1 cellular context compared by ENCODE assay signal in genomic region chr11:289706-290620, GRCh38.
TF ChIP-seq lines count a peak whose summit lies in the region.

No MANE protein-coding gene starts in this region.

TF ChIP-seq in K562, 482 proteins besides CTCF, POLR2A, EP300 and RAD21:
- TF ChIP-seq HNRNPH1 (optimal IDR thresholded peaks at IDR 0.05; ENCODE audit: low read depth, low read length) = no peak
- TF ChIP-seq, protein P1, sequence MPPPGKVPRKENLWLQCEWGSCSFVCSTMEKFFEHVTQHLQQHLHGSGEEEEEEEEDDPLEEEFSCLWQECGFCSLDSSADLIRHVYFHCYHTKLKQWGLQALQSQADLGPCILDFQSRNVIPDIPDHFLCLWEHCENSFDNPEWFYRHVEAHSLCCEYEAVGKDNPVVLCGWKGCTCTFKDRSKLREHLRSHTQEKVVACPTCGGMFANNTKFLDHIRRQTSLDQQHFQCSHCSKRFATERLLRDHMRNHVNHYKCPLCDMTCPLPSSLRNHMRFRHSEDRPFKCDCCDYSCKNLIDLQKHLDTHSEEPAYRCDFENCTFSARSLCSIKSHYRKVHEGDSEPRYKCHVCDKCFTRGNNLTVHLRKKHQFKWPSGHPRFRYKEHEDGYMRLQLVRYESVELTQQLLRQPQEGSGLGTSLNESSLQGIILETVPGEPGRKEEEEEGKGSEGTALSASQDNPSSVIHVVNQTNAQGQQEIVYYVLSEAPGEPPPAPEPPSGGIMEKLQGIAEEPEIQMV (tag; conservative IDR thresholded peaks at IDR 0.05; ENCODE audit: low read depth) = no peak
- TF ChIP-seq GTF2B (IDR thresholded peaks at IDR 0.05; ENCODE audit: extremely low read depth, insufficient read length) = no peak
- TF ChIP-seq RBM14 (IDR thresholded peaks at IDR 0.05; ENCODE audit: borderline replicate concordance, insufficient read depth, low read depth, low read length) = 0 out of 2 replicates have a peak, but pooled peaks have one; percentile 33
- TF ChIP-seq NELFE (IDR thresholded peaks at IDR 0.05; ENCODE audit: insufficient read depth, insufficient read length) = no peak
- TF ChIP-seq RBFOX2 (IDR thresholded peaks at IDR 0.05; ENCODE audit: low read depth, low read length) = 0 out of 2 replicates have a peak, but pooled peaks have one; percentile 43
- TF ChIP-seq, protein P2, sequence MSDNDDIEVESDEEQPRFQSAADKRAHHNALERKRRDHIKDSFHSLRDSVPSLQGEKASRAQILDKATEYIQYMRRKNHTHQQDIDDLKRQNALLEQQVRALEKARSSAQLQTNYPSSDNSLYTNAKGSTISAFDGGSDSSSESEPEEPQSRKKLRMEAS (CRISPR knock-in tag; IDR thresholded peaks at IDR 0.05) = peak; percentile 30; the same call in 1 of the 2 replicates
- no peak for TF ChIP-seq NCOA4 (IDR thresholded peaks at IDR 0.05; ENCODE audit: partially characterized antibody)
- TF ChIP-seq MCM3 (IDR thresholded peaks at IDR 0.05) = no peak
- TF ChIP-seq GABPA (tag; conservative IDR thresholded peaks at IDR 0.05; ENCODE audit: low read depth) = no peak
- TF ChIP-seq NFIC (IDR thresholded peaks at IDR 0.05) = no peak
- TF ChIP-seq POLR2G (IDR thresholded peaks at IDR 0.05; ENCODE audit: low read depth, low read length) = peak; percentile 21; the same call in 1 of the 2 replicates
- no peak for TF ChIP-seq SMAD1 (IDR thresholded peaks at IDR 0.05; ENCODE audit: low read depth, low read length, partially characterized antibody)
- TF ChIP-seq HMGN3 (IDR thresholded peaks at IDR 0.05; ENCODE audit: borderline replicate concordance, extremely low read depth, insufficient read length, low read depth, low read length) = peak; percentile 5
- TF ChIP-seq ZNF561 (CRISPR knock-in tag; conservative IDR thresholded peaks at IDR 0.05) = no peak
- TF ChIP-seq PTBP1 (IDR thresholded peaks at IDR 0.05; ENCODE audit: low read depth, low read length) = no peak
- no peak for TF ChIP-seq ELF4 (CRISPR knock-in tag; IDR thresholded peaks at IDR 0.05)
- no peak for TF ChIP-seq ZMIZ1 (IDR thresholded peaks at IDR 0.05; ENCODE audit: low read depth in 2 of 2, low read length in 2 of 2)
- no peak for TF ChIP-seq NFXL1 (CRISPR knock-in tag; IDR thresholded peaks at IDR 0.05)
- no peak for TF ChIP-seq STAT5B (CRISPR knock-in tag; IDR thresholded peaks at IDR 0.05)
- TF ChIP-seq POLR2AphosphoS5 (IDR thresholded peaks at IDR 0.05; ENCODE audit: control insufficient read depth, insufficient read depth, low read depth, low read length) = no peak
- no peak for TF ChIP-seq ADNP (tag; IDR thresholded peaks at IDR 0.05)
- TF ChIP-seq ZNF146 (CRISPR knock-in tag; IDR thresholded peaks at IDR 0.05; ENCODE audit: unreplicated experiment) = no peak
- TF ChIP-seq XRCC3 (IDR thresholded peaks at IDR 0.05) = no peak
- TF ChIP-seq, protein P3, sequence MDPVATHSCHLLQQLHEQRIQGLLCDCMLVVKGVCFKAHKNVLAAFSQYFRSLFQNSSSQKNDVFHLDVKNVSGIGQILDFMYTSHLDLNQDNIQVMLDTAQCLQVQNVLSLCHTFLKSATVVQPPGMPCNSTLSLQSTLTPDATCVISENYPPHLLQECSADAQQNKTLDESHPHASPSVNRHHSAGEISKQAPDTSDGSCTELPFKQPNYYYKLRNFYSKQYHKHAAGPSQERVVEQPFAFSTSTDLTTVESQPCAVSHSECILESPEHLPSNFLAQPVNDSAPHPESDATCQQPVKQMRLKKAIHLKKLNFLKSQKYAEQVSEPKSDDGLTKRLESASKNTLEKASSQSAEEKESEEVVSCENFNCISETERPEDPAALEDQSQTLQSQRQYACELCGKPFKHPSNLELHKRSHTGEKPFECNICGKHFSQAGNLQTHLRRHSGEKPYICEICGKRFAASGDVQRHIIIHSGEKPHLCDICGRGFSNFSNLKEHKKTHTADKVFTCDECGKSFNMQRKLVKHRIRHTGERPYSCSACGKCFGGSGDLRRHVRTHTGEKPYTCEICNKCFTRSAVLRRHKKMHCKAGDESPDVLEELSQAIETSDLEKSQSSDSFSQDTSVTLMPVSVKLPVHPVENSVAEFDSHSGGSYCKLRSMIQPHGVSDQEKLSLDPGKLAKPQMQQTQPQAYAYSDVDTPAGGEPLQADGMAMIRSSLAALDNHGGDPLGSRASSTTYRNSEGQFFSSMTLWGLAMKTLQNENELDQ (CRISPR knock-in tag; IDR thresholded peaks at IDR 0.05; ENCODE audit: borderline replicate concordance) = no peak
- TF ChIP-seq, protein P4, sequence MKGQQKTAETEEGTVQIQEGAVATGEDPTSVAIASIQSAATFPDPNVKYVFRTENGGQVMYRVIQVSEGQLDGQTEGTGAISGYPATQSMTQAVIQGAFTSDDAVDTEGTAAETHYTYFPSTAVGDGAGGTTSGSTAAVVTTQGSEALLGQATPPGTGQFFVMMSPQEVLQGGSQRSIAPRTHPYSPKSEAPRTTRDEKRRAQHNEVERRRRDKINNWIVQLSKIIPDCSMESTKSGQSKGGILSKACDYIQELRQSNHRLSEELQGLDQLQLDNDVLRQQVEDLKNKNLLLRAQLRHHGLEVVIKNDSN (CRISPR knock-in tag; IDR thresholded peaks at IDR 0.05) = 0 out of 2 replicates have a peak, but pooled peaks have one; percentile 10
- TF ChIP-seq MXD1 (CRISPR knock-in tag; IDR thresholded peaks at IDR 0.05; ENCODE audit: borderline replicate concordance, poor library complexity, severe bottlenecking) = no peak
- TF ChIP-seq C11orf30 (IDR thresholded peaks at IDR 0.05; ENCODE audit: low read depth) = no peak
- TF ChIP-seq E2F6 (IDR thresholded peaks at IDR 0.05; ENCODE audit: borderline replicate concordance in 1 of 2, extremely low read depth in 1 of 2, insufficient read depth in 1 of 2, insufficient read length in 1 of 2, low read depth in 1 of 2, low read length in 1 of 2, poor library complexity in 1 of 2, severe bottlenecking in 1 of 2) = no peak
- no peak for TF ChIP-seq ILK (tag; IDR thresholded peaks at IDR 0.05; ENCODE audit: borderline replicate concordance, low read depth)
- no peak for TF ChIP-seq ZNF316 (IDR thresholded peaks at IDR 0.05)
- TF ChIP-seq ETV5 (CRISPR knock-in tag; IDR thresholded peaks at IDR 0.05; ENCODE audit: low read depth) = no peak
- no peak for TF ChIP-seq ZFP91 (CRISPR knock-in tag; IDR thresholded peaks at IDR 0.05)
- TF ChIP-seq, protein P5, sequence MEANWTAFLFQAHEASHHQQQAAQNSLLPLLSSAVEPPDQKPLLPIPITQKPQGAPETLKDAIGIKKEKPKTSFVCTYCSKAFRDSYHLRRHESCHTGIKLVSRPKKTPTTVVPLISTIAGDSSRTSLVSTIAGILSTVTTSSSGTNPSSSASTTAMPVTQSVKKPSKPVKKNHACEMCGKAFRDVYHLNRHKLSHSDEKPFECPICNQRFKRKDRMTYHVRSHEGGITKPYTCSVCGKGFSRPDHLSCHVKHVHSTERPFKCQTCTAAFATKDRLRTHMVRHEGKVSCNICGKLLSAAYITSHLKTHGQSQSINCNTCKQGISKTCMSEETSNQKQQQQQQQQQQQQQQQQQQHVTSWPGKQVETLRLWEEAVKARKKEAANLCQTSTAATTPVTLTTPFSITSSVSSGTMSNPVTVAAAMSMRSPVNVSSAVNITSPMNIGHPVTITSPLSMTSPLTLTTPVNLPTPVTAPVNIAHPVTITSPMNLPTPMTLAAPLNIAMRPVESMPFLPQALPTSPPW (CRISPR knock-in tag; IDR thresholded peaks at IDR 0.05) = no peak
- no peak for TF ChIP-seq ZNF589 (CRISPR knock-in tag; IDR thresholded peaks at IDR 0.05; ENCODE audit: low read depth)
- TF ChIP-seq, protein P6, sequence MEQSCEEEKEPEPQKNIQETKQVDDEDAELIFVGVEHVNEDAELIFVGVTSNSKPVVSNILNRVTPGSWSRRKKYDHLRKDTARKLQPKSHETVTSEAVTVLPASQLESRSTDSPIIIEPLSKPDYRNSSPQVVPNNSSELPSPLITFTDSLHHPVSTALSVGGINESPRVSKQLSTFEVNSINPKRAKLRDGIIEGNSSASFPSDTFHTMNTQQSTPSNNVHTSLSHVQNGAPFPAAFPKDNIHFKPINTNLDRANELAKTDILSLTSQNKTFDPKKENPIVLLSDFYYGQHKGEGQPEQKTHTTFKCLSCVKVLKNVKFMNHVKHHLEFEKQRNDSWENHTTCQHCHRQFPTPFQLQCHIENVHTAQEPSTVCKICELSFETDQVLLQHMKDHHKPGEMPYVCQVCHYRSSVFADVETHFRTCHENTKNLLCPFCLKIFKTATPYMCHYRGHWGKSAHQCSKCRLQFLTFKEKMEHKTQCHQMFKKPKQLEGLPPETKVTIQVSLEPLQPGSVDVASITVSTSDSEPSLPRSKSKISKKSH (CRISPR knock-in tag; IDR thresholded peaks at IDR 0.05) = no peak
- TF ChIP-seq BACH1 (tag; IDR thresholded peaks at IDR 0.05) = no peak
- TF ChIP-seq ZSCAN29 (IDR thresholded peaks at IDR 0.05) = no peak
- no peak for TF ChIP-seq SMARCA5 (IDR thresholded peaks at IDR 0.05)
- TF ChIP-seq GTF2A2 (tag; IDR thresholded peaks at IDR 0.05) = no peak
- no peak for TF ChIP-seq SRSF7 (optimal IDR thresholded peaks at IDR 0.05; ENCODE audit: low read depth, low read length)
- TF ChIP-seq ZNF830 (CRISPR knock-in tag; IDR thresholded peaks at IDR 0.05) = peak; percentile 67; the same call in 1 of the 2 replicates
- TF ChIP-seq ZFX (CRISPR knock-in tag; IDR thresholded peaks at IDR 0.05) = peak; percentile 34; the same call in 1 of the 2 replicates
- no peak for TF ChIP-seq KAT2B (IDR thresholded peaks at IDR 0.05; ENCODE audit: low read depth, low read length)
